33 cellular contexts compared by ENCODE assay signal in the genomic region with DNA sequence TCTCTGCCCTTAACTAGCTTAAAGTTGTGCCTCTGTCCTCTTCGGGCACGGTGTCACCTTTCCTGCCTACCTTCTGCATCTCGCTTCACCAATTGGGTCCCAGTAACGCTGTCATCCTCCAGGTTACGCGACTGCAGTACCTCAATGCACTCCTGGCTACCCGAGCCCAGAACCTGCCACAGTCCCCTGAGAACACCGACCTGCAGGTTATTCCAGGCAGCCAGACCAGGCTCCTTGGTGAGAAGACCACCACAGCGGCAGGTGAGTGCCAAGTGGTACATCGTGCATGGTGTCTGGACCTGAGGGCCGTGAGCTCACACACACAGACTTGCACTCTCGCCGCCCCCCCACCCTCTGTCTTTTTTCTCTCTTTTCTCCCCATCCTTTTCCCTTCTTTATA.
"Had no signal": no experiment of that assay in that cellular context is flagged by ENCODE, and none has a peak within 500 bp of the region (broad histone marks: within the 10 kb centered on the region; RNA-seq: fewer than 3 reads in every experiment).

No MANE protein-coding gene starts in this region.

- H3K4me3 ChIP-seq: adrenal gland, body of pancreas, esophagus squamous epithelium, gastroesophageal sphincter had no signal

- H3K4me1 Mint-ChIP-seq: activated CD4-positive, alpha-beta T cell treated with anti-CD3 and anti-CD28 coated beads for 36 hours; activated CD8-positive, alpha-beta memory T cell treated with anti-CD3 and anti-CD28 coated beads, Interleukin-2, amount 10 ng/mL, durations not matched to agents 7 days and 5 days; activated naive CD4-positive, alpha-beta T cell treated with anti-CD3 and anti-CD28 coated beads, Interleukin-2, amount 50 U/mL, for 24 hours; activated naive CD8-positive, alpha-beta T cell treated with anti-CD3 and anti-CD28 coated beads for 36 hours; activated naive CD8-positive, alpha-beta T cell treated with anti-CD3 and anti-CD28 coated beads, Interleukin-2, amount 50 U/mL, for 24 hours had no signal

- H3K4me3 Mint-ChIP-seq: activated CD4-positive, alpha-beta memory T cell treated with anti-CD3 and anti-CD28 coated beads for 36 hours; activated CD4-positive, alpha-beta T cell treated with anti-CD3 and anti-CD28 coated beads for 36 hours; activated CD4-positive, alpha-beta T cell treated with anti-CD3 and anti-CD28 coated beads, Interleukin-2, amount 10 ng/mL, durations not matched to agents 24 days and 14 days; activated CD8-positive, alpha-beta memory T cell treated with anti-CD3 and anti-CD28 coated beads, Interleukin-2, amount 10 ng/mL, durations not matched to agents 7 days and 5 days; activated CD8-positive, alpha-beta T cell treated with anti-CD3 and anti-CD28 coated beads, Interleukin-2, amount 10 ng/mL, durations not matched to agents 7 days and 5 days; activated naive CD4-positive, alpha-beta T cell treated with anti-CD3 and anti-CD28 coated beads for 36 hours; activated naive CD4-positive, alpha-beta T cell treated with anti-CD3 and anti-CD28 coated beads, Interleukin-2, amount 50 U/mL, for 24 hours; activated naive CD8-positive, alpha-beta T cell treated with anti-CD3 and anti-CD28 coated beads for 36 hours; activated naive CD8-positive, alpha-beta T cell treated with anti-CD3 and anti-CD28 coated beads, Interleukin-2, amount 50 U/mL, for 24 hours; activated T-cell treated with anti-CD3 and anti-CD28 coated beads, Interleukin-2, amount 50 U/mL, for 4 hours; effector memory CD8-positive, alpha-beta T cell had no signal

- H3K9me3 ChIP-seq: adrenal gland, body of pancreas, esophagus squamous epithelium, gastroesophageal sphincter had no signal

- DNase-seq: activated CD4-positive, alpha-beta memory T cell treated with anti-CD3 and anti-CD28 coated beads for 36 hours; activated CD4-positive, alpha-beta T cell treated with anti-CD3 and anti-CD28 coated beads for 36 hours; activated CD4-positive, alpha-beta T cell treated with anti-CD3 and anti-CD28 coated beads, Interleukin-2, amount 10 ng/mL, durations not matched to agents 24 days and 14 days; activated CD4-positive, CD25-positive, alpha-beta regulatory T cell; activated CD4-positive, CD25-positive, alpha-beta regulatory T cell treated with anti-CD3 and anti-CD28 coated beads, Interleukin-2, amount 50 U/mL, for 72 hours; activated CD8-positive, alpha-beta memory T cell treated with anti-CD3 and anti-CD28 coated beads, Interleukin-2, amount 10 ng/mL, durations not matched to agents 7 days and 5 days; activated CD8-positive, alpha-beta memory T cell treated with anti-CD3 and anti-CD28 coated beads, Interleukin-2, amount 50 U/mL, for 4 hours; activated CD8-positive, alpha-beta T cell treated with anti-CD3 and anti-CD28 coated beads, Interleukin-2, amount 10 ng/mL, durations not matched to agents 7 days and 5 days; activated effector memory CD4-positive, alpha-beta T cell treated with anti-CD3 and anti-CD28 coated beads, Interleukin-2, amount 50 U/mL, for 16 hours; activated naive CD4-positive, alpha-beta T cell treated with anti-CD3 and anti-CD28 coated beads for 36 hours; activated naive CD8-positive, alpha-beta T cell treated with anti-CD3 and anti-CD28 coated beads for 36 hours; activated naive CD8-positive, alpha-beta T cell treated with anti-CD3 and anti-CD28 coated beads, Interleukin-2, amount 50 U/mL, for 24 hours; activated T-cell treated with anti-CD3 and anti-CD28 coated beads, Interleukin-2, amount 50 U/mL, for 4 hours; adrenal gland; amygdala; body of pancreas; caudate nucleus; cortex of kidney; dermis blood vessel endothelial cell; effector CD4-positive, alpha-beta T cell; effector memory CD8-positive, alpha-beta T cell; esophagus squamous epithelium; foreskin melanocyte; head of caudate nucleus; T-helper 1 cell; T-helper 2 cell had no signal

- ATAC-seq: activated CD4-positive, alpha-beta T cell treated with anti-CD3 and anti-CD28 coated beads for 36 hours; activated CD8-positive, alpha-beta memory T cell treated with anti-CD3 and anti-CD28 coated beads, Interleukin-2, amount 10 ng/mL, durations not matched to agents 7 days and 5 days; activated CD8-positive, alpha-beta T cell treated with anti-CD3 and anti-CD28 coated beads, Interleukin-2, amount 10 ng/mL, durations not matched to agents 7 days and 5 days; activated naive CD8-positive, alpha-beta T cell treated with anti-CD3 and anti-CD28 coated beads, Interleukin-2, amount 50 U/mL, for 24 hours; activated T-cell treated with anti-CD3 and anti-CD28 coated beads, Interleukin-2, amount 50 U/mL, for 4 hours; body of pancreas; effector memory CD8-positive, alpha-beta T cell; gastroesophageal sphincter had no signal

- H3K27ac ChIP-seq: adrenal gland, epithelial cell of prostate, esophagus squamous epithelium, gastroesophageal sphincter had no signal

- H3K27me3 ChIP-seq: adrenal gland, body of pancreas, esophagus squamous epithelium, gastroesophageal sphincter had no signal

- H3K9me3 Mint-ChIP-seq: activated CD4-positive, alpha-beta memory T cell treated with anti-CD3 and anti-CD28 coated beads for 36 hours; activated CD4-positive, alpha-beta T cell treated with anti-CD3 and anti-CD28 coated beads, Interleukin-2, amount 10 ng/mL, durations not matched to agents 24 days and 14 days; activated naive CD4-positive, alpha-beta T cell treated with anti-CD3 and anti-CD28 coated beads for 36 hours; activated naive CD4-positive, alpha-beta T cell treated with anti-CD3 and anti-CD28 coated beads, Interleukin-2, amount 50 U/mL, for 24 hours; activated naive CD8-positive, alpha-beta T cell treated with anti-CD3 and anti-CD28 coated beads for 36 hours; activated naive CD8-positive, alpha-beta T cell treated with anti-CD3 and anti-CD28 coated beads, Interleukin-2, amount 50 U/mL, for 24 hours; activated T-cell treated with anti-CD3 and anti-CD28 coated beads, Interleukin-2, amount 50 U/mL, for 4 hours; activated T-helper 2 cell treated with anti-CD3 and anti-CD28 coated beads, Interferon-gamma antibody, Interleukin-2, Interleukin-4, amounts not matched to agents 10 μg/mL and 5 μg/mL and 100 μg/mL, durations not matched to agents 14 hours and 24 hours and 36 hours; effector memory CD8-positive, alpha-beta T cell had no signal

- H3K27ac Mint-ChIP-seq: activated CD4-positive, alpha-beta memory T cell treated with anti-CD3 and anti-CD28 coated beads for 36 hours; activated CD4-positive, alpha-beta T cell treated with anti-CD3 and anti-CD28 coated beads for 36 hours; activated CD4-positive, alpha-beta T cell treated with anti-CD3 and anti-CD28 coated beads, Interleukin-2, amount 10 ng/mL, durations not matched to agents 24 days and 14 days; activated naive CD4-positive, alpha-beta T cell treated with anti-CD3 and anti-CD28 coated beads for 36 hours; activated naive CD4-positive, alpha-beta T cell treated with anti-CD3 and anti-CD28 coated beads, Interleukin-2, amount 50 U/mL, for 24 hours; activated naive CD8-positive, alpha-beta T cell treated with anti-CD3 and anti-CD28 coated beads, Interleukin-2, amount 50 U/mL, for 24 hours; activated T-helper 2 cell treated with anti-CD3 and anti-CD28 coated beads, Interferon-gamma antibody, Interleukin-2, Interleukin-4, amounts not matched to agents 10 μg/mL and 5 μg/mL and 100 μg/mL, durations not matched to agents 14 hours and 24 hours and 36 hours had no signal

- FAIRE-seq: colon, endometrium, endothelial cell of umbilical vein had no signal

- H3K27me3 Mint-ChIP-seq: activated CD4-positive, alpha-beta memory T cell treated with anti-CD3 and anti-CD28 coated beads for 36 hours; activated CD4-positive, alpha-beta T cell treated with anti-CD3 and anti-CD28 coated beads for 36 hours; activated CD4-positive, alpha-beta T cell treated with anti-CD3 and anti-CD28 coated beads, Interleukin-2, amount 10 ng/mL, durations not matched to agents 24 days and 14 days; activated CD8-positive, alpha-beta memory T cell treated with anti-CD3 and anti-CD28 coated beads, Interleukin-2, amount 10 ng/mL, durations not matched to agents 7 days and 5 days; activated naive CD4-positive, alpha-beta T cell treated with anti-CD3 and anti-CD28 coated beads, Interleukin-2, amount 50 U/mL, for 24 hours; activated naive CD8-positive, alpha-beta T cell treated with anti-CD3 and anti-CD28 coated beads for 36 hours; activated naive CD8-positive, alpha-beta T cell treated with anti-CD3 and anti-CD28 coated beads, Interleukin-2, amount 50 U/mL, for 24 hours; effector memory CD8-positive, alpha-beta T cell had no signal
